ENCODE assay signal across 8 cellular contexts in the genomic region with DNA sequence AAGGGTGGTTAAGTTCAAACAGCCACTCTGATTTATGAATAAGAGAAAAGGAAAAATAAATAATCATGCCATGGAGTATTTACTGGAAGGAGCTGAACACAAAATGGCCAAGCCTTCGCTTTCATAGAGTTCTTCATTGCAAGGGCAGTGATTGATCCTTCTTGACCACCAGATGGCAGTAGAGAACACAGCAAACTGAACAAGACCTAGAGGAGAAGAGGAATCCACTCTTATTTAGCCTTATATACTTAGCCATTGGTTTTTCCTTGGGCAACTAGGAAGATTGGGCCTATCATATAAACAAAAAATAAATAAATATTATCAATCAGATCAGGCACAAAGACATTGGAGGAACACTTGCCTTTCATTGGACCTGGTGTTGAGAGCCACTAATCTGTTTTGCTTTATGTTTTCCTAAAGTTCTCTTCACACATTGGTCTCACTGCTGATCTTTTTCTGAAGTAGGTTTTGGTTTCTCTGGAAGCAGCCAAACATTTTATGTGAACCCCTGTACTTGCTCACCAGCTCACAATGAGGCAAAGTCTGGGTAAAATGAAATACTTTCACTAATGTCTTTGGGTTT. TPM values are rescaled to one million over a fixed set of nuclear protein-coding genes. Genes with fewer than 3 reads are reported as not detected.
A peak's percentile ranks its signal among the peaks of the same experiment; 100 is the strongest.
DNase-seq lines count a peak whose midpoint lies in the region; ATAC-seq and TF ChIP-seq lines count a peak whose summit lies in the region.

No MANE protein-coding gene starts in this region.

- peak; percentile 75 for TF ChIP-seq CTCF in OCI-LY1 (IDR thresholded peaks at IDR 0.05; ENCODE audit: low read length)

- intact Hi-C loops in activated naive CD4-positive, alpha-beta T cell treated with anti-CD3 and anti-CD28 coated beads for 36 hours (cut with micrococcal nuclease) = loop anchor here (1.0 to 10.0 kb wide), 2 partner anchors 620 to 973 kb away; no protein-coding TSS in a partner anchor

- no peak overlapping the region for H3K4me2 ChIP-seq in OCI-LY1 (ENCODE audit: low read length)

- no peaks in the 10 kb centered on the region for H3K9me2 ChIP-seq in OCI-LY1 (ENCODE audit: low read depth, low read length)

- no peak overlapping the region for H2AFZ ChIP-seq in OCI-LY1 (ENCODE audit: low read length)

- H3K36me3 ChIP-seq in OCI-LY1 (ENCODE audit: insufficient read depth, low read length) = no peaks in the 10 kb centered on the region

- H3K27me3 Mint-ChIP-seq in activated naive CD4-positive, alpha-beta T cell treated with anti-CD3 and anti-CD28 coated beads for 36 hours (ENCODE audit: low read depth) = peaks cover 12% of the 10 kb centered on the region

- no peak overlapping the region for H3K4me3 Mint-ChIP-seq in activated naive CD4-positive, alpha-beta T cell treated with anti-CD3 and anti-CD28 coated beads for 36 hours

- H3K9me3 Mint-ChIP-seq in activated naive CD4-positive, alpha-beta T cell treated with anti-CD3 and anti-CD28 coated beads for 36 hours = no peaks in the 10 kb centered on the region

- H3K79me2 ChIP-seq in OCI-LY1 (ENCODE audit: insufficient read depth, low read length) = no peaks in the 10 kb centered on the region

- peak; percentile 39 for DNase-seq in activated naive CD4-positive, alpha-beta T cell treated with anti-CD3 and anti-CD28 coated beads for 36 hours
- no peak for DNase-seq in activated naive CD4-positive, alpha-beta T cell (lab: John Stamatoyannopoulos, UW)
- DNase-seq in HT1080 (ENCODE audit: low read depth) (peak; percentile 58), cerebellar cortex (ENCODE audit: low spot score) (peak; percentile 69), kidney tubule cell (ENCODE audit: low spot score) (peak; percentile 82), superior temporal gyrus (ENCODE audit: extremely low spot score) (peak; percentile 95)

- H3K9me3 ChIP-seq in OCI-LY1 (ENCODE audit: low read length) = no peaks in the 10 kb centered on the region

- H3K36me3 Mint-ChIP-seq in activated naive CD4-positive, alpha-beta T cell treated with anti-CD3 and anti-CD28 coated beads for 36 hours (ENCODE audit: low read depth) = no peaks in the 10 kb centered on the region

- H3F3A ChIP-seq in OCI-LY1 (ENCODE audit: insufficient read depth, low read length) = no peaks in the 10 kb centered on the region

- H3K27ac ChIP-seq in OCI-LY1 (ENCODE audit: low read depth, low read length, poor library complexity, severe bottlenecking) = no peak overlapping the region

- no peaks in the 10 kb centered on the region for H3K4me1 Mint-ChIP-seq in activated naive CD4-positive, alpha-beta T cell treated with anti-CD3 and anti-CD28 coated beads for 36 hours (ENCODE audit: low read depth)

- H3K27ac Mint-ChIP-seq in activated naive CD4-positive, alpha-beta T cell treated with anti-CD3 and anti-CD28 coated beads for 36 hours = no peak overlapping the region

- peak; percentile 57 for ATAC-seq in GM21526 (IDR thresholded peaks at IDR 0.05; ENCODE audit: low FRiP score, unreplicated experiment)

- H4K20me1 ChIP-seq in OCI-LY1 (ENCODE audit: insufficient read depth, low read length) = no peaks in the 10 kb centered on the region

- no peak overlapping the region for H3K9ac ChIP-seq in OCI-LY1 (ENCODE audit: low read length)

- CTCF ChIA-PET in activated naive CD4-positive, alpha-beta T cell treated with anti-CD3 and anti-CD28 coated beads for 36 hours (lab: Charles Lee) = interaction anchor here (0.6 to 1.9 kb wide), 7 partner anchors 8 to 402 kb away, joined by 3 to 6 read pairs (median 3); no protein-coding TSS in a partner anchor

- H3K4me3 ChIP-seq in OCI-LY1 (ENCODE audit: low read depth, low read length, poor library complexity, severe bottlenecking) = no peak overlapping the region

- no peaks in the 10 kb centered on the region for H3K4me1 ChIP-seq in OCI-LY1 (ENCODE audit: insufficient read depth, low read length, severe bottlenecking)

- H3K27me3 ChIP-seq in OCI-LY1 (ENCODE audit: insufficient read depth, low read length) = no peaks in the 10 kb centered on the region

RNA-seq across cellular contexts. Expression of gene PARM1, which starts 58.0 kb away (rescaled TPM):
- total RNA-seq in activated naive CD4-positive, alpha-beta T cell treated with anti-CD3 and anti-CD28 coated beads for 36 hours = under 1 TPM in 1 of 2 experiments, not detected in 1; 0.05 TPM
- not detected in 2 replicates for total RNA-seq in HT1080 (2014; rRNA removed; shearing (Covaris generic))
- polyA plus RNA-seq in HT1080 (2015; cell fraction: cytosol; rRNA removed) = 0.20 and 0.36 TPM in 2 replicates
- polyA plus RNA-seq in HT1080 (2015; cell fraction: nucleus; rRNA removed) = 0.29 and 0.50 TPM in 2 replicates

Comparison
In these comparisons a context has a peak if more than half of its experiments do, and no peak if none do; other contexts are left out.
1. DNase-seq: peak in activated naive CD4-positive, alpha-beta T cell treated with anti-CD3 and anti-CD28 coated beads for 36 hours (single experiment), HT1080 (single experiment), cerebellar cortex (single experiment), kidney tubule cell (single experiment) and superior temporal gyrus (single experiment); none in activated naive CD4-positive, alpha-beta T cell (0 of 4).